In genomic region chr1:83747853-83748482, GRCh38 we compare ENCODE assay signal across 17 cellular contexts.
"Had no signal": no experiment of that assay in that cellular context is flagged by ENCODE, and none has a peak within 500 bp of the region (broad histone marks: within the 10 kb centered on the region; RNA-seq: fewer than 3 reads in every experiment).

No MANE protein-coding gene starts in this region.

- H3K4me1 Mint-ChIP-seq: activated T-helper 17 cell treated with anti-CD3 and anti-CD28 coated beads, Interleukin-2, amount 50 U/mL, for 72 hours had no signal

- H3K4me3 Mint-ChIP-seq: activated T-helper 17 cell treated with anti-CD3 and anti-CD28 coated beads, Interleukin-2, amount 50 U/mL, for 72 hours; endodermal cell; type B pancreatic cell had no signal

- H3K27ac Mint-ChIP-seq: activated T-helper 17 cell treated with anti-CD3 and anti-CD28 coated beads, Interleukin-2, amount 50 U/mL, for 72 hours; endodermal cell; type B pancreatic cell had no signal

- H3K27ac ChIP-seq: cardiac muscle cell had no signal

- H3K36me3 Mint-ChIP-seq: type B pancreatic cell had no signal

- H3K36me3 ChIP-seq: cardiac muscle cell had no signal

- FAIRE-seq: frontal cortex, small intestine had no signal

- DNase-seq: activated CD4-positive, alpha-beta T cell treated with anti-CD3 and anti-CD28 coated beads, Interleukin-2, amount 50 U/mL, for 48 hours; activated naive CD4-positive, alpha-beta T cell treated with Interleukin-2 at 50 U/mL for 16 hours; endodermal cell; head of caudate nucleus; left cardiac atrium; posterior cingulate gyrus; right cardiac atrium; small intestine; stimulated activated CD4-positive, alpha-beta T cell treated with anti-CD3 and anti-CD28 coated beads, Interleukin-4, amount 100 ng/mL, for 4 hours; stimulated activated CD8-positive, alpha-beta memory T cell treated with anti-CD3 and anti-CD28 coated beads, Interleukin-4, amount 100 ng/mL, for 48 hours; stimulated activated naive CD4-positive, alpha-beta T cell treated with Interleukin-2 at 50 U/mL for 16 hours; substantia nigra had no signal

- H3K27me3 Mint-ChIP-seq: activated T-helper 17 cell treated with anti-CD3 and anti-CD28 coated beads, Interleukin-2, amount 50 U/mL, for 72 hours; type B pancreatic cell had no signal

- H3K4me3 ChIP-seq: cardiac muscle cell, lung had no signal

- H3K27me3 ChIP-seq: cardiac muscle cell had no signal
